Comparison of ENCODE assay signal across 15 cellular contexts in genomic region chr1:9324246-9325096, GRCh38. TPM values are rescaled to one million over a fixed set of nuclear protein-coding genes. Genes with fewer than 3 reads are reported as not detected.
DNase-seq lines count a peak whose midpoint lies in the region; ATAC-seq and TF ChIP-seq lines count a peak whose summit lies in the region.
"Had no signal": no experiment of that assay in that cellular context is flagged by ENCODE, and none has a peak within 500 bp of the region (broad histone marks: within the 10 kb centered on the region; RNA-seq: fewer than 3 reads in every experiment).

No MANE protein-coding gene starts in this region.

- H3K4me3 ChIP-seq in breast epithelium: peak overlapping the region in 2 of 3 donors; percentile 5 to 33

- H3K36me3 Mint-ChIP-seq in MCF 10A (ENCODE audit: insufficient read depth, unreplicated experiment) (peaks cover 7% of the 10 kb centered on the region), CD14-positive monocyte (no peaks in the 10 kb centered on the region)
- H3K36me3 Mint-ChIP-seq: activated naive CD8-positive, alpha-beta T cell treated with anti-CD3 and anti-CD28 coated beads, Interleukin-2, amount 10 ng/mL, durations not matched to agents 7 days and 5 days had no signal

- peak overlapping the region; percentile 74 to 85 for H3K27ac ChIP-seq in breast epithelium
- H3K27ac ChIP-seq: 22Rv1 had no signal

- DNase-seq in breast epithelium (ENCODE audit: low spot score in 2 of 2) (peak in 1 of 2 donors; percentile 65), MCF 10A (ENCODE audit: unreplicated experiment) (no peak), hypothalamus (lab: John Stamatoyannopoulos, UW) (peak in 49 of 51 donors; percentile 4 to 92 (median 72)), putamen (ENCODE audit: low spot score) (peak; percentile 82), CD14-positive monocyte (ENCODE audit: low spot score) (no peak)
- DNase-seq in activated naive CD4-positive, alpha-beta T cell (lab: John Stamatoyannopoulos, UW): no peak
- DNase-seq: activated CD4-positive, alpha-beta T cell treated with anti-CD3 and anti-CD28 coated beads for 36 hours; activated naive CD8-positive, alpha-beta T cell treated with anti-CD3 and anti-CD28 coated beads, Interleukin-2, amount 10 ng/mL, durations not matched to agents 7 days and 5 days; cortex of kidney; NCI-H187 treated with DMSO at 0.1 percent for 48 hours; NCI-H524 treated with DMSO at 0.1 percent for 48 hours had no signal

- peaks cover 35% of the 10 kb centered on the region for H3K4me1 Mint-ChIP-seq in MCF 10A (ENCODE audit: insufficient read depth, unreplicated experiment)
- H3K4me1 Mint-ChIP-seq in CD14-positive monocyte: no peaks in the 10 kb centered on the region
- H3K4me1 Mint-ChIP-seq: activated CD4-positive, alpha-beta T cell treated with anti-CD3 and anti-CD28 coated beads for 36 hours; activated naive CD8-positive, alpha-beta T cell treated with anti-CD3 and anti-CD28 coated beads, Interleukin-2, amount 10 ng/mL, durations not matched to agents 7 days and 5 days had no signal

- no peaks in the 10 kb centered on the region for H3K27me3 Mint-ChIP-seq in MCF 10A (ENCODE audit: insufficient read depth, unreplicated experiment)
- H3K27me3 Mint-ChIP-seq in CD14-positive monocyte (ENCODE audit: low read depth in 3 of 3): peaks cover 3 to 19% (median 13%) of the 10 kb centered on the region in 3 donors
- H3K27me3 Mint-ChIP-seq: activated CD4-positive, alpha-beta T cell treated with anti-CD3 and anti-CD28 coated beads for 36 hours; activated naive CD8-positive, alpha-beta T cell treated with anti-CD3 and anti-CD28 coated beads, Interleukin-2, amount 10 ng/mL, durations not matched to agents 7 days and 5 days; stimulated activated naive CD8-positive, alpha-beta T cell treated with anti-CD3 and anti-CD28 coated beads, Interleukin-15, Interleukin-2, amounts not matched to agents 100 ng/mL and 50 ng/mL, for 24 hours had no signal

- no peaks in the 10 kb centered on the region for H3K27me3 ChIP-seq in breast epithelium

- CTCF ChIA-PET in MCF 10A (lab: Yijun Ruan, JAX): interaction anchor here (0.6 to 1.3 kb wide), 3 partner anchors 10 to 166 kb away, joined by 3 read pairs; no protein-coding TSS in a partner anchor

- H3K4me3 Mint-ChIP-seq in MCF 10A (ENCODE audit: unreplicated experiment) (no peak overlapping the region), CD14-positive monocyte (no peak overlapping the region)
- H3K4me3 Mint-ChIP-seq: activated CD4-positive, alpha-beta T cell treated with anti-CD3 and anti-CD28 coated beads for 36 hours; activated naive CD8-positive, alpha-beta T cell treated with anti-CD3 and anti-CD28 coated beads, Interleukin-2, amount 10 ng/mL, durations not matched to agents 7 days and 5 days; stimulated activated naive CD8-positive, alpha-beta T cell treated with anti-CD3 and anti-CD28 coated beads, Interleukin-15, Interleukin-2, amounts not matched to agents 100 ng/mL and 50 ng/mL, for 24 hours had no signal

- H3K9me3 ChIP-seq in breast epithelium: no peaks in the 10 kb centered on the region

- H3K36me3 ChIP-seq in breast epithelium: no peaks in the 10 kb centered on the region

- BruUV-seq in MCF 10A (replicated peaks; lab: Mats Ljungman, UMichigan): no TSS peak

- POLR2A ChIA-PET in MCF 10A (lab: Yijun Ruan, JAX): no interaction called here

- TF ChIP-seq CTCF in breast epithelium (IDR thresholded peaks at IDR 0.05) (no peak), MCF 10A (IDR thresholded peaks at IDR 0.05; ENCODE audit: unreplicated experiment) (no peak), CD14-positive monocyte (IDR thresholded peaks at IDR 0.05) (no peak)

- no peaks in the 10 kb centered on the region for H3K9me3 Mint-ChIP-seq in MCF 10A (ENCODE audit: unreplicated experiment)
- peaks cover 0 to 1% (median 0%) of the 10 kb centered on the region in 7 donors for H3K9me3 Mint-ChIP-seq in CD14-positive monocyte
- H3K9me3 Mint-ChIP-seq: activated naive CD8-positive, alpha-beta T cell treated with anti-CD3 and anti-CD28 coated beads, Interleukin-2, amount 10 ng/mL, durations not matched to agents 7 days and 5 days; stimulated activated naive CD8-positive, alpha-beta T cell treated with anti-CD3 and anti-CD28 coated beads, Interleukin-15, Interleukin-2, amounts not matched to agents 100 ng/mL and 50 ng/mL, for 24 hours had no signal

- no peak for TF ChIP-seq POLR2A in breast epithelium (IDR thresholded peaks at IDR 0.05)

- no peak overlapping the region for H3K27ac Mint-ChIP-seq in MCF 10A (ENCODE audit: low read depth, unreplicated experiment)
- no peak overlapping the region for H3K27ac Mint-ChIP-seq in CD14-positive monocyte
- H3K27ac Mint-ChIP-seq: activated CD4-positive, alpha-beta T cell treated with anti-CD3 and anti-CD28 coated beads for 36 hours; activated naive CD8-positive, alpha-beta T cell treated with anti-CD3 and anti-CD28 coated beads, Interleukin-2, amount 10 ng/mL, durations not matched to agents 7 days and 5 days; stimulated activated naive CD8-positive, alpha-beta T cell treated with anti-CD3 and anti-CD28 coated beads, Interleukin-15, Interleukin-2, amounts not matched to agents 100 ng/mL and 50 ng/mL, for 24 hours had no signal

- peaks cover 9 to 18% of the 10 kb centered on the region in 2 donors for H3K4me1 ChIP-seq in breast epithelium

- intact Hi-C loops in breast epithelium (cut with DNase I; ENCODE audit: low total_unique reads) (no loop called here), MCF 10A (cut with micrococcal nuclease) (no loop called here), CD14-positive monocyte (cut with micrococcal nuclease) (no loop called here)

- ATAC-seq in GM21737 (IDR thresholded peaks at IDR 0.05; ENCODE audit: unreplicated experiment): no peak
- ATAC-seq in GM18502 (IDR thresholded peaks at IDR 0.05; ENCODE audit: poor library complexity, unreplicated experiment): no peak
- ATAC-seq: activated CD4-positive, alpha-beta T cell treated with anti-CD3 and anti-CD28 coated beads for 36 hours had no signal

RNA-seq across cellular contexts. Expression of gene SPSB1, which starts 31.8 kb away (rescaled TPM):
- total RNA-seq in breast epithelium (10 to 100 TPM; 30.6 to 52.5 (median 34.4) TPM), MCF 10A (2022) (8.2 and 16.2 TPM in 2 replicates)
- 1 to 10 TPM in 1 of 2 donors, under 1 TPM in 1; 0.15 to 1.2 TPM for polyA plus RNA-seq in CD14-positive monocyte

Comparison
In these comparisons a context has a peak if more than half of its experiments do, and no peak if none do; other contexts are left out.
1. DNase-seq: peak in hypothalamus (49 of 51) and putamen (single experiment); none in MCF 10A (single experiment), activated naive CD4-positive, alpha-beta T cell (0 of 4) and CD14-positive monocyte (single experiment).